In genomic region chr9:111924281-111924680, GRCh38 we compare ENCODE assay signal across 21 cellular contexts.
"Had no signal": no experiment of that assay in that cellular context is flagged by ENCODE, and none has a peak within 500 bp of the region (broad histone marks: within the 10 kb centered on the region; RNA-seq: fewer than 3 reads in every experiment).

No MANE protein-coding gene starts in this region.

- H3K9me3 ChIP-seq: body of pancreas, ovary, sigmoid colon, thyroid gland had no signal

- H3K4me1 ChIP-seq: thyroid gland had no signal

- H3K36me3 ChIP-seq: ovary had no signal

- DNase-seq: activated CD4-positive, alpha-beta memory T cell treated with anti-CD3 and anti-CD28 coated beads, Interleukin-2, amount 10 ng/mL, durations not matched to agents 7 days and 5 days; activated CD4-positive, alpha-beta T cell treated with anti-CD3 and anti-CD28 coated beads for 4 hours; activated naive CD8-positive, alpha-beta T cell treated with anti-CD3 and anti-CD28 coated beads for 36 hours; activated T-cell treated with anti-CD3 and anti-CD28 coated beads, Interleukin-2, amount 50 U/mL, for 4 hours; amygdala; body of pancreas; cortex of kidney; effector CD4-positive, alpha-beta T cell; head of caudate nucleus; immature natural killer cell; left colon; ovary; sigmoid colon; stimulated activated CD4-positive, alpha-beta T cell treated with anti-CD3 and anti-CD28 coated beads, Interleukin-12 subunit alpha, Interleukin-12 subunit beta, amount 100 ng/mL, for 4 hours; stimulated activated CD4-positive, alpha-beta T cell treated with anti-CD3 and anti-CD28 coated beads, Interleukin-2, amount 100 ng/mL, for 24 hours; T-helper 2 cell; thyroid gland had no signal

- ATAC-seq: activated T-cell treated with anti-CD3 and anti-CD28 coated beads, Interleukin-2, amount 50 U/mL, for 4 hours; left colon; WTC11 had no signal

- H3K27me3 ChIP-seq: body of pancreas, ovary, sigmoid colon, thyroid gland had no signal

- H3K4me3 ChIP-seq: body of pancreas, lung, ovary, sigmoid colon, thyroid gland had no signal

- FAIRE-seq: frontal cortex, TTC549 had no signal

- H3K27ac ChIP-seq: ovary, sigmoid colon, thyroid gland had no signal
